Comparison of ENCODE assay signal across 8 cellular contexts in genomic region chr11:129331871-129332274, GRCh38. TPM values are rescaled to one million over a fixed set of nuclear protein-coding genes. Genes with fewer than 3 reads are reported as not detected.
A peak's percentile ranks its signal among the peaks of the same experiment; 100 is the strongest.
DNase-seq lines count a peak whose midpoint lies in the region; ATAC-seq, FAIRE-seq and TF ChIP-seq lines count a peak whose summit lies in the region.

No MANE protein-coding gene starts in this region.

- POLR2A ChIA-PET in AG04449 (lab: Yijun Ruan, JAX) (no interaction called here), HepG2 (lab: Yijun Ruan, JAX) (no interaction called here)

- TF ChIP-seq CTCF in AG04449 (IDR thresholded peaks at IDR 0.05; ENCODE audit: insufficient read depth, low read length, missing control alignments) (peak; percentile 90), coronary artery (IDR thresholded peaks at IDR 0.05) (peak; percentile 79), HepG2 (CRISPR knock-in tag; IDR thresholded peaks at IDR 0.05) (peak; percentile 96)

- no peak overlapping the region for H2AFZ ChIP-seq in HepG2 (ENCODE audit: low read length)

- in situ Hi-C loops in HepG2 (cut with HindIII; ENCODE audit: extremely low pct_ligation_motif_present, low pct_unique_long_range_greater_than_20kb), result loop anchor here (5.0 kb wide), 2 partner anchors 105 to 215 kb away; no protein-coding TSS in a partner anchor

- TF ChIP-seq POLR2A in HepG2 (IDR thresholded peaks at IDR 0.05; ENCODE audit: insufficient read depth in 1 of 2, low read depth in 2 of 2, low read length in 2 of 2), result no peak

- peak; percentile 12 for DNase-seq in AG04449 (ENCODE audit: low read depth, low spot score)
- DNase-seq in NCI-H446 (lab: John Stamatoyannopoulos, UW), result peak; percentile 94 to 98
- DNase-seq in activated CD4-positive, alpha-beta T cell treated with anti-CD3 and anti-CD28 coated beads for 4 hours, result peak; percentile 53 to 65
- no peak for DNase-seq in coronary artery (ENCODE audit: low spot score)
- DNase-seq in HepG2 (ENCODE audit: low spot score), result peak; percentile 73
- peak; percentile 47 to 62 for DNase-seq in stimulated activated CD4-positive, alpha-beta T cell treated with anti-CD3 and anti-CD28 coated beads, Interleukin-4, amount 100 ng/mL, for 4 hours

- H3K36me3 ChIP-seq in HepG2 (replicated peaks in 1 of 2; ENCODE audit: control insufficient read depth in 1 of 2, insufficient read depth in 2 of 2, low read length in 2 of 2), result no peaks in the 10 kb centered on the region

- TF ChIP-seq EP300 in HepG2 (IDR thresholded peaks at IDR 0.05; ENCODE audit: low read depth in 2 of 2, low read length in 2 of 2) (no peak), HepG2 (CRISPR knock-in tag; IDR thresholded peaks at IDR 0.05; ENCODE audit: borderline replicate concordance) (no peak)

- TF ChIP-seq RAD21 in HepG2 (CRISPR knock-in tag; IDR thresholded peaks at IDR 0.05), result peak; percentile 95

- no peak overlapping the region for H3K27ac ChIP-seq in coronary artery
- no peak overlapping the region for H3K27ac ChIP-seq in HepG2 (ENCODE audit: extremely low read length, insufficient read depth, low read length)

- BruUV-seq in HepG2 (replicated peaks; lab: Mats Ljungman, UMichigan), result no TSS peak

- peaks cover 14% of the 10 kb centered on the region for H3K4me1 ChIP-seq in HepG2 (ENCODE audit: insufficient read depth, low read length)

- H4K20me1 ChIP-seq in HepG2 (ENCODE audit: insufficient read depth, low read length), result no peaks in the 10 kb centered on the region

- no peaks in the 10 kb centered on the region; a peak in 1 of 5 replicates for H3K27me3 ChIP-seq in HepG2 (ENCODE audit: control insufficient read depth in 1 of 2, insufficient read depth in 2 of 2, low read length in 2 of 2)

- CTCF ChIA-PET in AG04449 (lab: Yijun Ruan, JAX), result interaction anchor here (0.6 to 7.3 kb wide), 40 partner anchors 13 to 1174 kb away, joined by 3 to 136 read pairs (median 4); no protein-coding TSS in a partner anchor
- CTCF ChIA-PET in HepG2 (lab: Yijun Ruan, JAX; ENCODE audit: low intra/inter-chr PET ratio, low total read pairs), result interaction anchor here (0.8 to 5.4 kb wide), 4 partner anchors 17 to 376 kb away, joined by 3 to 65 read pairs (median 10); no protein-coding TSS in a partner anchor

- intact Hi-C loops in HepG2 (cut with micrococcal nuclease; ENCODE audit: unreplicated experiment), result loop anchor here (1.0 kb wide), 3 partner anchors 53 to 215 kb away; no protein-coding TSS in a partner anchor

- no peak overlapping the region for H3K9ac ChIP-seq in HepG2 (ENCODE audit: insufficient read depth, low read depth, low read length)

- H3K79me2 ChIP-seq in HepG2 (ENCODE audit: insufficient read depth, low read length), result no peaks in the 10 kb centered on the region

- H3K4me3 ChIP-seq in AG04449 (ENCODE audit: low read depth, low read length), result no peak overlapping the region
- H3K4me3 ChIP-seq in coronary artery, result no peak overlapping the region
- H3K4me3 ChIP-seq in HepG2 (replicated peaks in 1 of 3; ENCODE audit: insufficient read depth in 1 of 3, low read depth in 2 of 3, low read length in 3 of 3), result peak overlapping the region in 1 of 3 experiments; percentile 32; a peak in 2 of 6 replicates

- peak overlapping the region; percentile 34; the same call in 1 of the 2 replicates for H3K4me2 ChIP-seq in HepG2 (ENCODE audit: low read depth, low read length)

- ATAC-seq in GM18867 (IDR thresholded peaks at IDR 0.05; ENCODE audit: unreplicated experiment), result peak; percentile 95
- peak; percentile 83 for ATAC-seq in HG03159 (IDR thresholded peaks at IDR 0.05; ENCODE audit: unreplicated experiment)
- ATAC-seq in HepG2, result peak; percentile 96

- H3K9me3 ChIP-seq in HepG2 (ENCODE audit: low read length), result no peaks in the 10 kb centered on the region

- FAIRE-seq in HepG2 (lab: Jason Lieb, UNC), result peak; percentile 80

- 4% methylated on average over 11 of the region's 11 CpGs for WGBS in HepG2 (ENCODE audit: low lambda C conversion rate)

TF ChIP-seq in HepG2, 621 proteins besides CTCF, POLR2A, EP300 and RAD21 (continues in another document):
- TF ChIP-seq CBX5 (CRISPR knock-in tag; IDR thresholded peaks at IDR 0.05; ENCODE audit: borderline replicate concordance), result 0 out of 2 replicates have a peak, but pooled peaks have one; percentile 30
- TF ChIP-seq, protein P1, sequence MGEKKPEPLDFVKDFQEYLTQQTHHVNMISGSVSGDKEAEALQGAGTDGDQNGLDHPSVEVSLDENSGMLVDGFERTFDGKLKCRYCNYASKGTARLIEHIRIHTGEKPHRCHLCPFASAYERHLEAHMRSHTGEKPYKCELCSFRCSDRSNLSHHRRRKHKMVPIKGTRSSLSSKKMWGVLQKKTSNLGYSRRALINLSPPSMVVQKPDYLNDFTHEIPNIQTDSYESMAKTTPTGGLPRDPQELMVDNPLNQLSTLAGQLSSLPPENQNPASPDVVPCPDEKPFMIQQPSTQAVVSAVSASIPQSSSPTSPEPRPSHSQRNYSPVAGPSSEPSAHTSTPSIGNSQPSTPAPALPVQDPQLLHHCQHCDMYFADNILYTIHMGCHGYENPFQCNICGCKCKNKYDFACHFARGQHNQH (CRISPR knock-in tag; IDR thresholded peaks at IDR 0.05), result peak; percentile 39; the same call in 1 of the 2 replicates
- no peak for TF ChIP-seq SOX6 (IDR thresholded peaks at IDR 0.05)
- TF ChIP-seq SOX6 (CRISPR knock-in tag; IDR thresholded peaks at IDR 0.05), result peak; percentile 41; the same call in 1 of the 2 replicates
- no peak for TF ChIP-seq RFXAP (CRISPR knock-in tag; IDR thresholded peaks at IDR 0.05; ENCODE audit: borderline replicate concordance)
- no peak for TF ChIP-seq ZBTB7A (CRISPR knock-in tag; IDR thresholded peaks at IDR 0.05)
- 0 out of 2 replicates have a peak, but pooled peaks have one; percentile 34 for TF ChIP-seq TOPORS (CRISPR knock-in tag; IDR thresholded peaks at IDR 0.05)
- peak; percentile 54 for TF ChIP-seq YY1 (IDR thresholded peaks at IDR 0.05; ENCODE audit: insufficient read depth, insufficient replicate concordance, low read depth, low read length)
- TF ChIP-seq SRY (CRISPR knock-in tag; IDR thresholded peaks at IDR 0.05), result no peak
- 0 out of 2 replicates have a peak, but pooled peaks have one; percentile 42 for TF ChIP-seq TSC22D2 (CRISPR knock-in tag; IDR thresholded peaks at IDR 0.05; ENCODE audit: borderline replicate concordance)
- 0 out of 2 replicates have a peak, but pooled peaks have one; percentile 44 for TF ChIP-seq KAT8 (CRISPR knock-in tag; IDR thresholded peaks at IDR 0.05)
- peak; percentile 71; the same call in 1 of the 2 replicates for TF ChIP-seq KDM2A (CRISPR knock-in tag; IDR thresholded peaks at IDR 0.05; ENCODE audit: borderline replicate concordance, low read depth)
- TF ChIP-seq HNRNPL (IDR thresholded peaks at IDR 0.05; ENCODE audit: low read depth, low read length), result no peak
- TF ChIP-seq HINFP (CRISPR knock-in tag; IDR thresholded peaks at IDR 0.05; ENCODE audit: low read depth), result no peak
- TF ChIP-seq, protein P2, sequence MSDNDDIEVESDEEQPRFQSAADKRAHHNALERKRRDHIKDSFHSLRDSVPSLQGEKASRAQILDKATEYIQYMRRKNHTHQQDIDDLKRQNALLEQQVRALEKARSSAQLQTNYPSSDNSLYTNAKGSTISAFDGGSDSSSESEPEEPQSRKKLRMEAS (IDR thresholded peaks at IDR 0.05), result peak; percentile 19; the same call in 1 of the 2 replicates
- TF ChIP-seq MIXL1 (CRISPR knock-in tag; IDR thresholded peaks at IDR 0.05), result peak; percentile 53; the same call in 1 of the 2 replicates
- 0 out of 2 replicates have a peak, but pooled peaks have one; percentile 14 for TF ChIP-seq RARA (CRISPR knock-in tag; IDR thresholded peaks at IDR 0.05)
- peak; percentile 80; the same call in 1 of the 2 replicates for TF ChIP-seq SIX1 (CRISPR knock-in tag; IDR thresholded peaks at IDR 0.05; ENCODE audit: borderline replicate concordance)
- peak; percentile 97 for TF ChIP-seq STAG1 (CRISPR knock-in tag; IDR thresholded peaks at IDR 0.05)
- peak; percentile 32; the same call in 1 of the 2 replicates for TF ChIP-seq SAP130 (CRISPR knock-in tag; IDR thresholded peaks at IDR 0.05; ENCODE audit: low read depth)

RNA-seq across cellular contexts. Expression of gene BARX2, which starts 43.8 kb away (rescaled TPM):
- not detected in 2 replicates for total RNA-seq in HepG2 (2016; rRNA removed; fragmentation: Illumina TruSeq; extraction: Trizol)
- total RNA-seq in HepG2 (2016; cell fraction: cytosol; rRNA removed; fragmentation: Illumina TruSeq; extraction: Trizol; ENCODE audit: low read depth), result not detected in 2 replicates
- not detected in 2 replicates for total RNA-seq in HepG2 (2016; cell fraction: insoluble cytoplasmic fraction; rRNA removed; fragmentation: Illumina TruSeq; extraction: Trizol)
- not detected in 2 replicates for total RNA-seq in HepG2 (2016; cell fraction: membrane; rRNA removed; fragmentation: Illumina TruSeq; extraction: Trizol)
- total RNA-seq in HepG2 (2016; cell fraction: nucleus; rRNA removed; fragmentation: Illumina TruSeq; extraction: Trizol), result not detected in 2 replicates
- not detected in 2 replicates for polyA plus RNA-seq in HepG2 (2011; rRNA removed)
- not detected in 2 replicates for polyA plus RNA-seq in HepG2 (2011; cell fraction: cytosol; rRNA removed)
- polyA plus RNA-seq in HepG2 (2011; cell fraction: nucleus; rRNA removed), result not detected in 2 replicates
- polyA plus RNA-seq in HepG2 (2012), result not detected in 2 replicates
- polyA plus RNA-seq in HepG2 (2016; cell fraction: cytosol; fragmentation: Illumina TruSeq; extraction: Trizol; ENCODE audit: low read depth), result not detected in 2 replicates
- not detected in 2 replicates for polyA plus RNA-seq in HepG2 (2016; cell fraction: insoluble cytoplasmic fraction; fragmentation: Illumina TruSeq; extraction: Trizol; ENCODE audit: low read depth)
- not detected in 2 replicates for polyA plus RNA-seq in HepG2 (2016; cell fraction: membrane; fragmentation: Illumina TruSeq; extraction: Trizol; ENCODE audit: low read depth)
- not detected in 2 replicates for polyA plus RNA-seq in HepG2 (2016; cell fraction: nucleus; fragmentation: Illumina TruSeq; extraction: Trizol; ENCODE audit: insufficient read depth, low read depth)
- polyA minus RNA-seq in HepG2 (2011; rRNA and poly(A)+ RNA removed; ENCODE audit: low replicate concordance), result 0.16 TPM in 1 of 2 replicates, not detected in the other
- not detected in 2 replicates for polyA minus RNA-seq in HepG2 (2011; cell fraction: cytosol; rRNA and poly(A)+ RNA removed)
- not detected in 2 replicates for polyA minus RNA-seq in HepG2 (2011; cell fraction: nucleus; rRNA and poly(A)+ RNA removed)
